In genomic region chr10:87816163-87816841, GRCh38 we compare ENCODE assay signal across 10 cellular contexts. TPM values are rescaled to one million over a fixed set of nuclear protein-coding genes. Genes with fewer than 3 reads are reported as not detected.
A peak's percentile ranks its signal among the peaks of the same experiment; 100 is the strongest.
DNase-seq lines count a peak whose midpoint lies in the region; ATAC-seq and TF ChIP-seq lines count a peak whose summit lies in the region.
"Had no signal": no experiment of that assay in that cellular context is flagged by ENCODE, and none has a peak within 500 bp of the region (broad histone marks: within the 10 kb centered on the region; RNA-seq: fewer than 3 reads in every experiment).

No MANE protein-coding gene starts in this region.

- TF ChIP-seq CTCF in NB4 (IDR thresholded peaks at IDR 0.05; ENCODE audit: low read depth, low read length) = no peak

- H3K4me1 Mint-ChIP-seq in activated CD4-positive, alpha-beta T cell treated with anti-CD3 and anti-CD28 coated beads for 36 hours = peaks cover 32% of the 10 kb centered on the region

- peaks cover 6% of the 10 kb centered on the region for H3K27me3 ChIP-seq in ectodermal cell (ENCODE audit: control insufficient read depth, insufficient read depth, low read length, poor library complexity, severe bottlenecking)
- H3K27me3 ChIP-seq in rectal smooth muscle tissue (ENCODE audit: control insufficient read depth, insufficient read depth, low read length) = no peaks in the 10 kb centered on the region

- intact Hi-C loops in activated CD4-positive, alpha-beta T cell treated with anti-CD3 and anti-CD28 coated beads for 36 hours (cut with DNase I, micrococcal nuclease) = loop anchor here (2.0 to 5.0 kb wide), 4 partner anchors 54 to 1066 kb away; partner anchors contain the start of gene STAMBPL1 (in 1 of the 2)

- peak overlapping the region; percentile 89 for H3K4me3 Mint-ChIP-seq in activated CD4-positive, alpha-beta T cell treated with anti-CD3 and anti-CD28 coated beads for 36 hours

- H3K27ac ChIP-seq in ectodermal cell (ENCODE audit: insufficient read depth, low read depth, low read length, poor library complexity, severe bottlenecking) = no peak overlapping the region
- H3K27ac ChIP-seq in rectal smooth muscle tissue (ENCODE audit: low read depth, low read length) = no peak overlapping the region

- ATAC-seq in activated CD4-positive, alpha-beta T cell treated with anti-CD3 and anti-CD28 coated beads for 36 hours = no peak
- ATAC-seq in HG02623 (IDR thresholded peaks at IDR 0.05; ENCODE audit: unreplicated experiment) = no peak
- ATAC-seq: esophagus mucosa had no signal

- peak overlapping the region; percentile 94 for H3K27ac Mint-ChIP-seq in activated CD4-positive, alpha-beta T cell treated with anti-CD3 and anti-CD28 coated beads for 36 hours

- H3K4me3 ChIP-seq in NB4 (ENCODE audit: low read depth, low read length) (peak overlapping the region; percentile 76), ectodermal cell (ENCODE audit: insufficient read depth, low read depth, low read length) (peak overlapping the region; percentile 84), rectal smooth muscle tissue (ENCODE audit: low read length) (peak overlapping the region; percentile 0)

- no peak for TF ChIP-seq POLR2A in NB4 (IDR thresholded peaks at IDR 0.05; ENCODE audit: extremely low read depth, insufficient read length)

- no peak for DNase-seq in activated CD4-positive, alpha-beta T cell treated with anti-CD3 and anti-CD28 coated beads for 36 hours
- no peak for DNase-seq in activated CD4-positive, alpha-beta T cell treated with anti-CD3 and anti-CD28 coated beads for 48 hours
- DNase-seq in NB4 (ENCODE audit: low read depth) = peak; percentile 25
- no peak for DNase-seq in activated gamma-delta T cell treated with Interleukin-2 at 50 U/mL for 16 hours
- DNase-seq in activated CD8-positive, alpha-beta memory T cell treated with anti-CD3 and anti-CD28 coated beads, Interleukin-2, amount 50 U/mL, for 48 hours = no peak
- DNase-seq: COR-L47 had no signal

- H3K36me3 Mint-ChIP-seq in activated CD4-positive, alpha-beta T cell treated with anti-CD3 and anti-CD28 coated beads for 36 hours (ENCODE audit: low read depth) = peaks cover 26% of the 10 kb centered on the region

- H3K9ac ChIP-seq in rectal smooth muscle tissue (ENCODE audit: low read length) = no peak overlapping the region

- H3K4me1 ChIP-seq in ectodermal cell (ENCODE audit: control insufficient read depth, insufficient read depth, low read length) (no peaks in the 10 kb centered on the region), rectal smooth muscle tissue (ENCODE audit: control insufficient read depth, insufficient read depth, low read length) (peaks cover 5% of the 10 kb centered on the region)

- H3K9me3 ChIP-seq in ectodermal cell (ENCODE audit: control insufficient read depth, low read length) = no peaks in the 10 kb centered on the region

- no peaks in the 10 kb centered on the region for H3K36me3 ChIP-seq in ectodermal cell (ENCODE audit: control insufficient read depth, insufficient read depth, low read length)
- H3K36me3 ChIP-seq in rectal smooth muscle tissue (ENCODE audit: control insufficient read depth, insufficient read depth, low read length) = peaks cover 2% of the 10 kb centered on the region

- H3K27me3 Mint-ChIP-seq in activated CD4-positive, alpha-beta T cell treated with anti-CD3 and anti-CD28 coated beads for 36 hours = no peaks in the 10 kb centered on the region

- POLR2A ChIA-PET in activated CD4-positive, alpha-beta T cell treated with anti-CD3 and anti-CD28 coated beads for 36 hours (lab: Charles Lee) = no interaction called here

- 76 to 80% methylated on average over 3 to 6 of the region's 6 CpGs for WGBS in ectodermal cell, 2 experiments

- no peaks in the 10 kb centered on the region for H3K9me3 Mint-ChIP-seq in activated CD4-positive, alpha-beta T cell treated with anti-CD3 and anti-CD28 coated beads for 36 hours (ENCODE audit: low read depth)

- CTCF ChIA-PET in activated CD4-positive, alpha-beta T cell treated with anti-CD3 and anti-CD28 coated beads for 36 hours (lab: Charles Lee) = interaction anchor here (0.5 to 0.6 kb wide), 2 partner anchors 49 to 425 kb away, joined by 3 read pairs; no protein-coding TSS in a partner anchor

RNA-seq across cellular contexts. Expression of gene ATAD1, which starts 1.7 kb away (rescaled TPM):
- 10 to 100 TPM; 34.2 to 46.8 TPM for total RNA-seq in activated CD4-positive, alpha-beta T cell treated with anti-CD3 and anti-CD28 coated beads for 36 hours
- polyA plus RNA-seq in ectodermal cell (2013, experiment 1 of 4) = 38.2 TPM
- 38.2 TPM for polyA plus RNA-seq in ectodermal cell (2013, experiment 2 of 4)
- polyA plus RNA-seq in ectodermal cell (2013, experiment 3 of 4) = 31.7 TPM
- polyA plus RNA-seq in ectodermal cell (2013, experiment 4 of 4) = 35.4 TPM

RNA-seq across cellular contexts. Expression of gene KLLN, which starts 47.0 kb away (rescaled TPM):
- under 1 TPM; 0.30 to 0.34 TPM for total RNA-seq in activated CD4-positive, alpha-beta T cell treated with anti-CD3 and anti-CD28 coated beads for 36 hours
- polyA plus RNA-seq in ectodermal cell (2013, experiment 1 of 4) = 1.2 TPM
- polyA plus RNA-seq in ectodermal cell (2013, experiment 2 of 4) = 1.1 TPM
- polyA plus RNA-seq in ectodermal cell (2013, experiment 3 of 4) = 0.91 TPM
- 0.89 TPM for polyA plus RNA-seq in ectodermal cell (2013, experiment 4 of 4)

RNA-seq across cellular contexts. Expression of gene PTEN, which starts 47.1 kb away (rescaled TPM):
- 10 to 100 TPM; 38.1 to 42.1 TPM for total RNA-seq in activated CD4-positive, alpha-beta T cell treated with anti-CD3 and anti-CD28 coated beads for 36 hours
- polyA plus RNA-seq in ectodermal cell (2013, experiment 1 of 4) = 39.5 TPM
- polyA plus RNA-seq in ectodermal cell (2013, experiment 2 of 4) = 32.3 TPM
- 37.4 TPM for polyA plus RNA-seq in ectodermal cell (2013, experiment 3 of 4)
- 40.8 TPM for polyA plus RNA-seq in ectodermal cell (2013, experiment 4 of 4)

Comparison
In these comparisons a context has a peak if more than half of its experiments do, and no peak if none do; other contexts are left out.
1. H3K4me3 ChIP-seq: peak in every context shown above with its lines; median percentile 84 in ectodermal cell; 76 in NB4; 0 in rectal smooth muscle tissue.